In genomic region chr2:86765308-86765695, GRCh38 we compare ENCODE assay signal across 13 cellular contexts. TPM values are rescaled to one million over a fixed set of nuclear protein-coding genes. Genes with fewer than 3 reads are reported as not detected.
"Had no signal": no experiment of that assay in that cellular context is flagged by ENCODE, and none has a peak within 500 bp of the region (broad histone marks: within the 10 kb centered on the region; RNA-seq: fewer than 3 reads in every experiment).

No MANE protein-coding gene starts in this region.

- H3K4me3 ChIP-seq: cardiac muscle cell, MG63 had no signal

- H3K27ac ChIP-seq: brain microvascular endothelial cell, cardiac muscle cell had no signal

- DNase-seq: activated CD4-positive, CD25-positive, alpha-beta regulatory T cell treated with anti-CD3 and anti-CD28 coated beads, Interleukin-2, amount 50 U/mL, for 72 hours; activated CD8-positive, alpha-beta memory T cell treated with anti-CD3 and anti-CD28 coated beads for 24 hours; MG63; NCI-H2029 treated with DMSO at 0.1 percent for 48 hours; NCI-H510A; SIG-M5 had no signal

- H3K9me3 Mint-ChIP-seq: activated naive CD4-positive, alpha-beta T cell treated with anti-CD3 and anti-CD28 coated beads, Interleukin-2, amount 10 ng/mL, durations not matched to agents 7 days and 5 days; activated T-cell treated with anti-CD3 and anti-CD28 coated beads, Interleukin-2, amount 50 U/mL, for 72 hours; activated T-helper 2 cell treated with anti-CD3 and anti-CD28 coated beads, Interferon-gamma antibody, Interleukin-2, Interleukin-4, amounts not matched to agents 10 μg/mL and 5 μg/mL and 100 μg/mL, durations not matched to agents 14 hours and 24 hours and 36 hours had no signal

- H3K27me3 ChIP-seq: brain microvascular endothelial cell, cardiac muscle cell, MG63 had no signal

- H3K9me3 ChIP-seq: MG63 had no signal

- H3K4me1 Mint-ChIP-seq: activated naive CD4-positive, alpha-beta T cell treated with anti-CD3 and anti-CD28 coated beads, Interleukin-2, amount 10 ng/mL, durations not matched to agents 7 days and 5 days had no signal

- H3K27me3 Mint-ChIP-seq: activated naive CD4-positive, alpha-beta T cell treated with anti-CD3 and anti-CD28 coated beads, Interleukin-2, amount 10 ng/mL, durations not matched to agents 7 days and 5 days had no signal

- H3K4me3 Mint-ChIP-seq: activated naive CD4-positive, alpha-beta T cell treated with anti-CD3 and anti-CD28 coated beads, Interleukin-2, amount 10 ng/mL, durations not matched to agents 7 days and 5 days had no signal

- H3K27ac Mint-ChIP-seq: activated naive CD4-positive, alpha-beta T cell treated with anti-CD3 and anti-CD28 coated beads, Interleukin-2, amount 10 ng/mL, durations not matched to agents 7 days and 5 days had no signal

RNA-seq across cellular contexts. Expression of gene CD8A, which starts 25.4 kb away (rescaled TPM):
- total RNA-seq: cardiac muscle cell, OCI-LY7, RPMI7951 had no signal
- polyA plus RNA-seq: cardiac muscle cell had no signal
